In genomic region chr7:2702594-2702957, GRCh38 we compare ENCODE assay signal across 17 cellular contexts. TPM values are rescaled to one million over a fixed set of nuclear protein-coding genes. Genes with fewer than 3 reads are reported as not detected.
"Had no signal": no experiment of that assay in that cellular context is flagged by ENCODE, and none has a peak within 500 bp of the region (broad histone marks: within the 10 kb centered on the region; RNA-seq: fewer than 3 reads in every experiment).

No MANE protein-coding gene starts in this region.

- H3K36me3 ChIP-seq: cardiac muscle cell, colonic mucosa, gastroesophageal sphincter, ovary, stomach, thyroid gland had no signal

- H3K4me3 ChIP-seq: cardiac muscle cell, colonic mucosa, gastroesophageal sphincter, ovary, stomach, thyroid gland had no signal

- H3K4me1 ChIP-seq: colonic mucosa, gastroesophageal sphincter, thyroid gland had no signal

- H3K27ac Mint-ChIP-seq: activated naive CD8-positive, alpha-beta T cell treated with anti-CD3 and anti-CD28 coated beads, Interleukin-2, amount 50 U/mL, for 24 hours; nephron; T-helper 2 cell treated with Interferon-gamma antibody and Interleukin-4, amounts not matched to agents 5 μg/mL and 100 μg/mL, for 36 hours had no signal

- H3K9me3 ChIP-seq: colonic mucosa, gastroesophageal sphincter, ovary, stomach, thyroid gland had no signal

- H3K4me3 Mint-ChIP-seq: activated naive CD8-positive, alpha-beta T cell treated with anti-CD3 and anti-CD28 coated beads, Interleukin-2, amount 50 U/mL, for 24 hours; nephron; T-helper 2 cell treated with Interferon-gamma antibody and Interleukin-4, amounts not matched to agents 5 μg/mL and 100 μg/mL, for 36 hours had no signal

- H3K9me3 Mint-ChIP-seq: activated naive CD8-positive, alpha-beta T cell treated with anti-CD3 and anti-CD28 coated beads, Interleukin-2, amount 50 U/mL, for 24 hours; nephron; T-helper 2 cell treated with Interferon-gamma antibody and Interleukin-4, amounts not matched to agents 5 μg/mL and 100 μg/mL, for 36 hours had no signal

- H3K27ac ChIP-seq: cardiac muscle cell, colonic mucosa, gastroesophageal sphincter, ovary, stomach, thyroid gland had no signal

- H3K27me3 ChIP-seq: cardiac muscle cell, colonic mucosa, ovary, thyroid gland had no signal

- DNase-seq: activated CD4-positive, alpha-beta T cell treated with anti-CD3 and anti-CD28 coated beads, Interleukin-2, amount 50 U/mL, for 4 hours; activated CD4-positive, CD25-positive, alpha-beta regulatory T cell treated with anti-CD3 and anti-CD28 coated beads, Interleukin-2, amount 50 U/mL, for 72 hours; activated naive CD4-positive, alpha-beta T cell treated with Interleukin-2 at 50 U/mL for 16 hours; activated naive CD8-positive, alpha-beta T cell treated with anti-CD3 and anti-CD28 coated beads, Interleukin-2, amount 50 U/mL, for 24 hours; colonic mucosa; effector CD8-positive, alpha-beta T cell; left ventricle myocardium superior; mesendoderm; ovary; stimulated activated CD4-positive, alpha-beta T cell treated with anti-CD3 and anti-CD28 coated beads, Interleukin-4, amount 100 ng/mL, for 4 hours; stomach; SW 1271; thyroid gland had no signal

RNA-seq across cellular contexts. Expression of gene AMZ1, which starts 14.6 kb away (rescaled TPM):
- polyA plus RNA-seq: stomach had no signal
